In the genomic region with DNA sequence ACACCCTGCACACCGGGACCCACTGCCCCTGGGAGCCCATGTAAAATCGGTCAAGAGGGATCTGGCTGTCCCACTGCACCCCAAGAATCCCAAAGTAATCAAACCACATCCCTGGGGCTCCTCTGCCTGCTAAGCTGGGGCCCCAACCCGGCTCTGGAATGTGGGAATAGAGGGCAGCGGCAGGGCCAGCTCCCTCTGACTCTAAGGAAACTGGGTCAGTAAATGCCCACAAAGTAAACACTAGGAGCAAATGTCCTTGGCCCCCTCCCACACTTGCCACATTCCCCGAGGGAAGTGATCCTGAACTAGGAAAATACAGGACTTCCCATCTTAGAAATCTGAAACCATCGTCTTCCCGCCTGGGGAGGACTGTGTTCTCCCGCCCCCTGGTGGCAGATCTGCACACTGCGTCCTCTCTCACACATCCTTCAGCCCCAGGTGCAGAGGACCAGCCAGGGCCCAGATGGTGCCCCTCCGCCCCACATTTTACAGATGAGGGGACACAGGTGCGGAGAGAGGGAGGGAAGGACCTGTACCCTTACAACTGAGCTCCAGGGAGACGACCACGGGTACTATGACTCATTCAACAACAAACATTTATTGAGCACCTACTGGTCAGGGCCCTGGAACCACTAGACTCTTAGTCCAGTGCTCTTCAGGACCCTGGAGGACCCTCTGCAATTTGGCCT, we compare ENCODE assay signal across 8 cellular contexts. TPM values are rescaled to one million over a fixed set of nuclear protein-coding genes. Genes with fewer than 3 reads are reported as not detected.
DNase-seq lines count a peak whose midpoint lies in the region; ATAC-seq, FAIRE-seq and TF ChIP-seq lines count a peak whose summit lies in the region.

No MANE protein-coding gene starts in this region.

- in situ Hi-C loops in KBM-7 (cut with MboI; ENCODE audit: low pct_unique_long_range_greater_than_20kb, low sequenced_read_pairs) = no loop called here

- no peak overlapping the region for H3K14ac ChIP-seq in neuronal stem cell (ENCODE audit: low read length)

- no peak overlapping the region for H3K4ac ChIP-seq in neuronal stem cell (ENCODE audit: low read length)

- FAIRE-seq in RCC 7860 (lab: Jason Lieb, UNC) = peak; percentile 90

- peak overlapping the region; percentile 63 for H2AK5ac ChIP-seq in neuronal stem cell (ENCODE audit: low read depth, low read length)

- H3K27ac ChIP-seq in neuronal stem cell (replicated peaks; ENCODE audit: low read length) (no peak overlapping the region), substantia nigra (ENCODE audit: low read depth, low read length, poor library complexity, severe bottlenecking) (no peak overlapping the region)

- TF ChIP-seq CTCF in Calu3 (IDR thresholded peaks at IDR 0.05; ENCODE audit: unreplicated experiment) = peak; percentile 99
- peak; percentile 98 for TF ChIP-seq CTCF in foreskin fibroblast (IDR thresholded peaks at IDR 0.05; ENCODE audit: low read depth, low read length)

- peaks cover 10 to 11% of the 10 kb centered on the region in 2 donors for H3K4me1 ChIP-seq in neuronal stem cell (ENCODE audit: control insufficient read depth in 2 of 2, insufficient read depth in 1 of 2, low read depth in 1 of 2, low read length in 2 of 2)

- no peak overlapping the region for H2BK15ac ChIP-seq in neuronal stem cell (ENCODE audit: low read length)

- H3K36me3 Mint-ChIP-seq in Calu3 (ENCODE audit: insufficient read depth, unreplicated experiment) = peaks cover 38% of the 10 kb centered on the region

- H3K36me3 ChIP-seq in neuronal stem cell (replicated peaks in 1 of 2; ENCODE audit: control insufficient read depth in 2 of 2, insufficient read depth in 2 of 2, low read length in 2 of 2) = peaks cover 16 to 24% of the 10 kb centered on the region in 2 donors

- peaks cover 0 to 2% of the 10 kb centered on the region in 2 donors for H3K9me3 ChIP-seq in neuronal stem cell (replicated peaks in 1 of 2; ENCODE audit: control insufficient read depth in 2 of 2, insufficient read depth in 1 of 2, low read depth in 1 of 2, low read length in 2 of 2)

- no peak overlapping the region for H2BK5ac ChIP-seq in neuronal stem cell (ENCODE audit: low read length)

- no peak overlapping the region for H3K9ac ChIP-seq in neuronal stem cell (ENCODE audit: low read depth, low read length, poor library complexity)

- no CpG with 5 or more reads among the region's 13 CpGs for WGBS in neuronal stem cell (ENCODE audit: extremely low coverage in 2 of 2, insufficient read length in 2 of 2, insufficient replicate concordance in 1 of 2), 2 donors

- H3K27me3 Mint-ChIP-seq in Calu3 (ENCODE audit: unreplicated experiment) = no peaks in the 10 kb centered on the region

- no peak overlapping the region for H3K4me2 ChIP-seq in neuronal stem cell (ENCODE audit: insufficient read depth, low read length, poor library complexity, severe bottlenecking)

- intact Hi-C loops in Calu3 (cut with micrococcal nuclease; ENCODE audit: unreplicated experiment) = loop anchor here (1.0 kb wide), 4 partner anchors 15 to 67 kb away; a partner anchor contains a TSS

- H3K4me1 Mint-ChIP-seq in Calu3 (ENCODE audit: low read depth, unreplicated experiment) = peaks cover 38% of the 10 kb centered on the region

- H3K4me3 ChIP-seq in foreskin fibroblast (ENCODE audit: low read depth in 1 of 2, low read length in 2 of 2) (no peak overlapping the region), neuronal stem cell (ENCODE audit: low read length in 2 of 2) (no peak overlapping the region)

- peak overlapping the region; percentile 44 for H3K18ac ChIP-seq in neuronal stem cell (ENCODE audit: low read length)

- H4K8ac ChIP-seq in neuronal stem cell (ENCODE audit: low read depth, low read length) = no peak overlapping the region

- peak; percentile 94 for DNase-seq in Calu3
- peak; percentile 80 for DNase-seq in KBM-7
- peak; percentile 93 for DNase-seq in RCC 7860 (ENCODE audit: low spot score)
- DNase-seq in activated T-helper 1 cell treated with anti-CD3 and anti-CD28 coated beads, Interleukin-2, amount 50 U/mL, for 16 hours (ENCODE audit: low read depth in 1 of 2, low spot score in 1 of 2) = peak; percentile 54 to 70
- DNase-seq in foreskin fibroblast = peak; percentile 56 to 88
- peak; percentile 77 for DNase-seq in neuronal stem cell (ENCODE audit: low spot score)
- peak in 43 of 49 donors; percentile 8 to 87 (median 63) for DNase-seq in substantia nigra (lab: John Stamatoyannopoulos, UW)

- peak overlapping the region; percentile 43 for H3K4me3 Mint-ChIP-seq in Calu3 (ENCODE audit: low read depth, unreplicated experiment)

- no peak overlapping the region for H2BK120ac ChIP-seq in neuronal stem cell (ENCODE audit: low read depth, low read length)

- H4K91ac ChIP-seq in neuronal stem cell (ENCODE audit: low read depth, low read length, poor library complexity) = no peak overlapping the region

- H2AFZ ChIP-seq in neuronal stem cell (ENCODE audit: low read length) = peak overlapping the region; percentile 73

- no peaks in the 10 kb centered on the region for H3K9me3 Mint-ChIP-seq in Calu3 (ENCODE audit: low read depth, unreplicated experiment)

- H3K23ac ChIP-seq in neuronal stem cell (ENCODE audit: low read depth, low read length, poor library complexity) = no peak overlapping the region

- BruUV-seq in Calu3 (replicated peaks; lab: Mats Ljungman, UMichigan) = no TSS peak

- H3K27ac Mint-ChIP-seq in Calu3 (ENCODE audit: unreplicated experiment) = peak overlapping the region; percentile 87

- CTCF ChIA-PET in Calu3 (lab: Charles Lee) = interaction anchor here (1.1 to 8.3 kb wide), 12 partner anchors 9 to 65 kb away, joined by 3 to 141 read pairs (median 11); a partner anchor contains a TSS

- H3K79me1 ChIP-seq in neuronal stem cell (ENCODE audit: low read depth, low read length) = peaks cover 4% of the 10 kb centered on the region

- no peak for ATAC-seq in GM21576 (IDR thresholded peaks at IDR 0.05; ENCODE audit: unreplicated experiment)

- H2BK12ac ChIP-seq in neuronal stem cell (ENCODE audit: low read length) = no peak overlapping the region

- H3K27me3 ChIP-seq in neuronal stem cell (ENCODE audit: control insufficient read depth in 3 of 3, insufficient read depth in 3 of 3, low read depth in 1 of 3, low read length in 3 of 3) = no peaks in the 10 kb centered on the region

RNA-seq across cellular contexts. Expression of a gene that starts 10.2 kb away (rescaled TPM):
- total RNA-seq in Calu3 (2022) = 19.9 and 22.5 TPM in 2 replicates
- 36.9 TPM for polyA plus RNA-seq in neuronal stem cell (2013, experiment 1 of 2)
- 37.5 TPM for polyA plus RNA-seq in neuronal stem cell (2013, experiment 2 of 2)

RNA-seq across cellular contexts. Expression of a gene that starts 11.3 kb away (rescaled TPM):
- 0.92 and 3.6 TPM in 2 replicates for total RNA-seq in Calu3 (2022)
- 166 TPM for polyA plus RNA-seq in neuronal stem cell (2013, experiment 1 of 2)
- 162 TPM for polyA plus RNA-seq in neuronal stem cell (2013, experiment 2 of 2)

RNA-seq across cellular contexts. Expression of a gene that starts 15.0 kb away (rescaled TPM):
- total RNA-seq in Calu3 (2022) = 695 and 705 TPM in 2 replicates
- polyA plus RNA-seq in neuronal stem cell (2013, experiment 1 of 2) = 55.6 TPM
- 57.2 TPM for polyA plus RNA-seq in neuronal stem cell (2013, experiment 2 of 2)

RNA-seq across cellular contexts. Expression of a gene that starts 34.5 kb away (rescaled TPM):
- total RNA-seq in Calu3 (2022) = 62.0 and 65.2 TPM in 2 replicates
- 111 TPM for polyA plus RNA-seq in neuronal stem cell (2013, experiment 1 of 2)
- 110 TPM for polyA plus RNA-seq in neuronal stem cell (2013, experiment 2 of 2)

RNA-seq across cellular contexts. Expression of a gene that starts 36.1 kb away (rescaled TPM):
- total RNA-seq in Calu3 (2022) = not detected in 2 replicates
- 0.04 TPM for polyA plus RNA-seq in neuronal stem cell (2013, experiment 1 of 2)
- 0.04 TPM for polyA plus RNA-seq in neuronal stem cell (2013, experiment 2 of 2)
